25 cellular contexts compared by ENCODE assay signal in the genomic region with DNA sequence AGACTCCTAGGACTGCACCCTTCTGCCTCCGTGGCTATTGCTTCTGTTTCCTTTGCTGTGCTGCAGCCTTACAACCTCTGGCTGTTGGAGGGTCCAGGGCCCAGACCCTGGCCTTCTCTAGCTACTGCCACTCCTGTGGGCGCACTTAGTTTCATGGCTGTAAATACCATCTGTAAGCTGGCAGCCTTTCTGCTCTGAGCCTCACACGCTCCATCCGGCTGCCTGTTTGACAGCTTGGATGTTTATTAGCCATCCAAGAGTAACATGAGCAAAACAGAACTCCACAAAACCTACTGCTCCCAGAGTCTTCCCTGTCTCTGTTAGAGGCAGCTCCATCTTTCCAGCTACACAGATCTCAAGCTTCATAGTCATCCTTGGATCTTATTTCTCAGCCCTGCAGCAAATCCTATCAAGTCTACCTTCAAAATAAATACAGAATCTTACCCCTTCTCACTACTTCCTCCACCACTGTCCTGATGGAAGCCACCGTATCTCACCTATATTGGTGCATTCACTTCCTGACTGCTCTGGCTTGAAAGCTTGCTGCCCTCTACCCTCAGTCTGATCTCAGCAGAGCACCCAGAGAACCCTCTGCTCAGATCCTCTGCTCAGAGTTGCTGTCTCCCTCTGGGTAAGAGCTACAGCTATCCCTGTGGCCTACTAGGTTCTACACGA. TPM values are rescaled to one million over a fixed set of nuclear protein-coding genes. Genes with fewer than 3 reads are reported as not detected.
DNase-seq lines count a peak whose midpoint lies in the region; ATAC-seq, FAIRE-seq and TF ChIP-seq lines count a peak whose summit lies in the region.
"Had no signal": no experiment of that assay in that cellular context is flagged by ENCODE, and none has a peak within 500 bp of the region (broad histone marks: within the 10 kb centered on the region; RNA-seq: fewer than 3 reads in every experiment).

No MANE protein-coding gene starts in this region.

- CTCF ChIA-PET in naive thymus-derived CD4-positive, alpha-beta T cell (lab: Charles Lee): interaction anchor here (0.6 to 0.9 kb wide), 2 partner anchors 63 to 1019 kb away, joined by 4 to 6 read pairs; no protein-coding TSS in a partner anchor

- intact Hi-C loops in naive thymus-derived CD4-positive, alpha-beta T cell (cut with micrococcal nuclease): loop anchor here in 1 of 2 donors (1.0 to 2.0 kb wide), 2 partner anchors 20 to 63 kb away; a partner anchor contains a TSS

- peaks cover 7% of the 10 kb centered on the region for H3K4me1 ChIP-seq in CD4-positive, CD25-positive, alpha-beta regulatory T cell (ENCODE audit: control insufficient read depth, insufficient read depth, low read length, poor library complexity, severe bottlenecking)
- H3K4me1 ChIP-seq in naive thymus-derived CD4-positive, alpha-beta T cell (ENCODE audit: control insufficient read depth in 2 of 2, insufficient read depth in 2 of 2, low read length in 2 of 2): peaks cover 14 to 27% of the 10 kb centered on the region in 2 donors

- no peaks in the 10 kb centered on the region for H3K27me3 Mint-ChIP-seq in T-helper 1 cell treated with Interleukin-12 subunit alpha and Interleukin-12 subunit beta and Interleukin-4 antibody, amounts not matched to agents 30 μg/mL and 1 μg/mL, for 36 hours (ENCODE audit: low read depth)
- no peaks in the 10 kb centered on the region for H3K27me3 Mint-ChIP-seq in CD4-positive, CD25-positive, alpha-beta regulatory T cell
- H3K27me3 Mint-ChIP-seq in T-helper 2 cell treated with Interferon-gamma antibody and Interleukin-4, amounts not matched to agents 5 μg/mL and 100 μg/mL, for 36 hours (ENCODE audit: low read depth): no peaks in the 10 kb centered on the region
- H3K27me3 Mint-ChIP-seq in naive thymus-derived CD4-positive, alpha-beta T cell: no peaks in the 10 kb centered on the region
- H3K27me3 Mint-ChIP-seq: activated B cell treated with CpG ODN at 0.5 μM for 24 hours; natural killer cell treated with Interleukin-12 subunit alpha and Interleukin-12 subunit beta and Interleukin-15 and Interleukin-18, amount 100 ng/mL, for 72 hours had no signal

- peaks cover 17% of the 10 kb centered on the region for H3K36me3 Mint-ChIP-seq in T-helper 1 cell treated with Interleukin-12 subunit alpha and Interleukin-12 subunit beta and Interleukin-4 antibody, amounts not matched to agents 30 μg/mL and 1 μg/mL, for 36 hours (ENCODE audit: low read depth)
- H3K36me3 Mint-ChIP-seq in CD4-positive, CD25-positive, alpha-beta regulatory T cell: peaks cover 25% of the 10 kb centered on the region
- H3K36me3 Mint-ChIP-seq in T-helper 2 cell treated with Interferon-gamma antibody and Interleukin-4, amounts not matched to agents 5 μg/mL and 100 μg/mL, for 36 hours (ENCODE audit: low read depth): peaks cover 32% of the 10 kb centered on the region
- H3K36me3 Mint-ChIP-seq in naive thymus-derived CD4-positive, alpha-beta T cell: peaks cover 0 to 19% (median 16%) of the 10 kb centered on the region in 5 donors

- no peak for TF ChIP-seq POLR2A in GM12891 (IDR thresholded peaks at IDR 0.05; ENCODE audit: low read depth, low read length)

- H3K4me3 ChIP-seq in CD4-positive, CD25-positive, alpha-beta regulatory T cell (ENCODE audit: low read depth, low read length): no peak overlapping the region
- no peak overlapping the region for H3K4me3 ChIP-seq in naive thymus-derived CD4-positive, alpha-beta T cell (ENCODE audit: low read length)
- H3K4me3 ChIP-seq: breast epithelium, dorsolateral prefrontal cortex, lung had no signal

- DNase-seq in T-helper 1 cell: no peak
- no peak for DNase-seq in CD4-positive, CD25-positive, alpha-beta regulatory T cell
- no peak for DNase-seq in T-helper 2 cell treated with Interferon-gamma antibody and Interleukin-4, amounts not matched to agents 5 μg/mL and 100 μg/mL, for 36 hours (ENCODE audit: low spot score)
- no peak for DNase-seq in naive thymus-derived CD4-positive, alpha-beta T cell
- DNase-seq in NCI-H2029 treated with DMSO at 0.1 percent for 48 hours (lab: John Stamatoyannopoulos, UW): no peak
- no peak for DNase-seq in GM12891 (ENCODE audit: insufficient read length, low spot score)
- DNase-seq: activated B cell treated with CpG ODN at 0.5 μM for 24 hours; activated CD8-positive, alpha-beta memory T cell treated with anti-CD3 and anti-CD28 coated beads, Interleukin-2, amount 50 U/mL, for 4 hours; DMS79 treated with DMSO at 0.1 percent for 48 hours; dorsolateral prefrontal cortex; H9; KBM-7; NCI-H1092; RPMI8226; stimulated activated CD4-positive, alpha-beta T cell treated with anti-CD3 and anti-CD28 coated beads, Interleukin-15, amount 100 ng/mL, for 24 hours had no signal

- H3K27me3 ChIP-seq in CD4-positive, CD25-positive, alpha-beta regulatory T cell (ENCODE audit: control insufficient read depth, insufficient read depth, low read length): no peaks in the 10 kb centered on the region
- no peaks in the 10 kb centered on the region for H3K27me3 ChIP-seq in naive thymus-derived CD4-positive, alpha-beta T cell (ENCODE audit: control insufficient read depth in 2 of 2, insufficient read depth in 2 of 2, low read length in 2 of 2)
- H3K27me3 ChIP-seq: breast epithelium, dorsolateral prefrontal cortex had no signal

- peak; percentile 40 to 44 for ATAC-seq in CD4-positive, CD25-positive, alpha-beta regulatory T cell (ENCODE audit: low read depth in 2 of 2)
- peak; percentile 32 for ATAC-seq in naive thymus-derived CD4-positive, alpha-beta T cell
- no peak for ATAC-seq in activated CD4-positive, CD25-positive, alpha-beta regulatory T cell treated with anti-CD3 and anti-CD28 coated beads, Interleukin-2, amount 50 U/mL, for 24 hours
- ATAC-seq: activated naive CD4-positive, alpha-beta T cell treated with anti-CD3 and anti-CD28 coated beads, Interleukin-2, amount 50 U/mL, for 72 hours; esophagus mucosa; natural killer cell treated with Interleukin-12 subunit alpha and Interleukin-12 subunit beta and Interleukin-15 and Interleukin-18, amount 100 ng/mL, for 72 hours had no signal

- POLR2A ChIA-PET in naive thymus-derived CD4-positive, alpha-beta T cell (lab: Charles Lee): interaction anchor here (1.4 kb wide), 1 partner anchor 17 kb away, joined by 3 read pairs; no protein-coding TSS in a partner anchor

- no peaks in the 10 kb centered on the region for H3K9me3 Mint-ChIP-seq in T-helper 1 cell treated with Interleukin-12 subunit alpha and Interleukin-12 subunit beta and Interleukin-4 antibody, amounts not matched to agents 30 μg/mL and 1 μg/mL, for 36 hours
- H3K9me3 Mint-ChIP-seq in CD4-positive, CD25-positive, alpha-beta regulatory T cell: no peaks in the 10 kb centered on the region
- H3K9me3 Mint-ChIP-seq in T-helper 2 cell treated with Interferon-gamma antibody and Interleukin-4, amounts not matched to agents 5 μg/mL and 100 μg/mL, for 36 hours: no peaks in the 10 kb centered on the region
- no peaks in the 10 kb centered on the region for H3K9me3 Mint-ChIP-seq in naive thymus-derived CD4-positive, alpha-beta T cell
- H3K9me3 Mint-ChIP-seq: activated B cell treated with CpG ODN at 0.5 μM for 24 hours; activated naive CD4-positive, alpha-beta T cell treated with anti-CD3 and anti-CD28 coated beads, Interleukin-2, amount 50 U/mL, for 72 hours; H9; natural killer cell treated with Interleukin-12 subunit alpha and Interleukin-12 subunit beta and Interleukin-15 and Interleukin-18, amount 100 ng/mL, for 72 hours had no signal

- H3K4me1 Mint-ChIP-seq in T-helper 1 cell treated with Interleukin-12 subunit alpha and Interleukin-12 subunit beta and Interleukin-4 antibody, amounts not matched to agents 30 μg/mL and 1 μg/mL, for 36 hours (ENCODE audit: low read depth): peaks cover 20% of the 10 kb centered on the region
- H3K4me1 Mint-ChIP-seq in CD4-positive, CD25-positive, alpha-beta regulatory T cell: peaks cover 0 to 24% (median 18%) of the 10 kb centered on the region in 4 donors
- H3K4me1 Mint-ChIP-seq in T-helper 2 cell treated with Interferon-gamma antibody and Interleukin-4, amounts not matched to agents 5 μg/mL and 100 μg/mL, for 36 hours (ENCODE audit: low read depth): peaks cover 32% of the 10 kb centered on the region
- peaks cover 22 to 46% (median 33%) of the 10 kb centered on the region in 7 donors for H3K4me1 Mint-ChIP-seq in naive thymus-derived CD4-positive, alpha-beta T cell

- H3K9me3 ChIP-seq in CD4-positive, CD25-positive, alpha-beta regulatory T cell (ENCODE audit: control insufficient read depth in 2 of 2, low read length in 2 of 2): no peaks in the 10 kb centered on the region
- no peaks in the 10 kb centered on the region for H3K9me3 ChIP-seq in naive thymus-derived CD4-positive, alpha-beta T cell (ENCODE audit: control insufficient read depth in 2 of 3, low read length in 3 of 3)
- H3K9me3 ChIP-seq: breast epithelium had no signal

- peaks cover 19% of the 10 kb centered on the region for H3K36me3 ChIP-seq in CD4-positive, CD25-positive, alpha-beta regulatory T cell (ENCODE audit: control insufficient read depth, insufficient read depth, low read length)
- H3K36me3 ChIP-seq in naive thymus-derived CD4-positive, alpha-beta T cell (ENCODE audit: control insufficient read depth in 2 of 3, insufficient read depth in 3 of 3, low read length in 3 of 3): peaks cover 0 to 15% (median 0%) of the 10 kb centered on the region in 3 experiments
- H3K36me3 ChIP-seq: breast epithelium had no signal

- no peak overlapping the region for H3K4me3 Mint-ChIP-seq in T-helper 1 cell treated with Interleukin-12 subunit alpha and Interleukin-12 subunit beta and Interleukin-4 antibody, amounts not matched to agents 30 μg/mL and 1 μg/mL, for 36 hours
- H3K4me3 Mint-ChIP-seq in CD4-positive, CD25-positive, alpha-beta regulatory T cell: peak overlapping the region in 1 of 4 donors; percentile 4
- H3K4me3 Mint-ChIP-seq in T-helper 2 cell treated with Interferon-gamma antibody and Interleukin-4, amounts not matched to agents 5 μg/mL and 100 μg/mL, for 36 hours: peak overlapping the region; percentile 33
- peak overlapping the region in 9 of 10 donors; percentile 42 to 81 (median 70) for H3K4me3 Mint-ChIP-seq in naive thymus-derived CD4-positive, alpha-beta T cell
- H3K4me3 Mint-ChIP-seq: activated B cell treated with CpG ODN at 0.5 μM for 24 hours; H9; natural killer cell treated with Interleukin-12 subunit alpha and Interleukin-12 subunit beta and Interleukin-15 and Interleukin-18, amount 100 ng/mL, for 72 hours had no signal

- H3K27ac ChIP-seq in CD4-positive, CD25-positive, alpha-beta regulatory T cell (ENCODE audit: insufficient read depth, low read length, poor library complexity, severe bottlenecking): no peak overlapping the region
- H3K27ac ChIP-seq in naive thymus-derived CD4-positive, alpha-beta T cell (ENCODE audit: low read depth, low read length): peak overlapping the region; percentile 28
- H3K27ac ChIP-seq: breast epithelium, HL-60 had no signal

- peak overlapping the region; percentile 34 for H3K27ac Mint-ChIP-seq in T-helper 1 cell treated with Interleukin-12 subunit alpha and Interleukin-12 subunit beta and Interleukin-4 antibody, amounts not matched to agents 30 μg/mL and 1 μg/mL, for 36 hours
- H3K27ac Mint-ChIP-seq in CD4-positive, CD25-positive, alpha-beta regulatory T cell: peak overlapping the region; percentile 16 to 57 (median 24)
- peak overlapping the region; percentile 19 for H3K27ac Mint-ChIP-seq in T-helper 2 cell treated with Interferon-gamma antibody and Interleukin-4, amounts not matched to agents 5 μg/mL and 100 μg/mL, for 36 hours
- peak overlapping the region; percentile 0 to 96 (median 81) for H3K27ac Mint-ChIP-seq in naive thymus-derived CD4-positive, alpha-beta T cell
- H3K27ac Mint-ChIP-seq: activated B cell treated with CpG ODN at 0.5 μM for 24 hours; H9; natural killer cell treated with Interleukin-12 subunit alpha and Interleukin-12 subunit beta and Interleukin-15 and Interleukin-18, amount 100 ng/mL, for 72 hours had no signal

- FAIRE-seq in GM12891 (lab: Jason Lieb, UNC): no peak
- FAIRE-seq: A204.1, urothelium cell line had no signal

RNA-seq across cellular contexts. Expression of a gene that starts 19.1 kb away (rescaled TPM):
- 4.5 TPM for total RNA-seq in CD4-positive, CD25-positive, alpha-beta regulatory T cell
- 1 to 10 TPM; 2.7 to 4.5 (median 3.5) TPM for polyA plus RNA-seq in CD4-positive, CD25-positive, alpha-beta regulatory T cell
- 1 to 10 TPM; 2.5 to 5.8 (median 3.9) TPM for total RNA-seq in naive thymus-derived CD4-positive, alpha-beta T cell
- 1 to 10 TPM; 7.0 to 8.0 TPM for polyA plus RNA-seq in naive thymus-derived CD4-positive, alpha-beta T cell
- 4.7 TPM for polyA plus RNA-seq in GM12891 (2012; ENCODE audit: low read depth, missing spikeins)

RNA-seq across cellular contexts. Expression of a gene that starts 30.3 kb away (rescaled TPM):
- total RNA-seq in CD4-positive, CD25-positive, alpha-beta regulatory T cell: 12.1 TPM
- 1 to 10 TPM; 1.1 to 1.6 (median 1.4) TPM for polyA plus RNA-seq in CD4-positive, CD25-positive, alpha-beta regulatory T cell
- total RNA-seq in naive thymus-derived CD4-positive, alpha-beta T cell: 10 to 100 TPM in 3 of 5 experiments, 1 to 10 TPM in 2; 9.0 to 18.5 (median 10.0) TPM
- 1 to 10 TPM; 1.0 to 3.3 TPM for polyA plus RNA-seq in naive thymus-derived CD4-positive, alpha-beta T cell
- polyA plus RNA-seq in GM12891 (2012; ENCODE audit: low read depth, missing spikeins): 7.1 TPM

Comparison
In these comparisons a context has a peak if more than half of its experiments do, and no peak if none do; other contexts are left out.
1. H3K27ac Mint-ChIP-seq: peak in every context shown above with its lines; median percentile 81 in naive thymus-derived CD4-positive, alpha-beta T cell; 34 in T-helper 1 cell treated with Interleukin-12 subunit alpha and Interleukin-12 subunit beta and Interleukin-4 antibody, amounts not matched to agents 30 μg/mL and 1 μg/mL, for 36 hours; 24 in CD4-positive, CD25-positive, alpha-beta regulatory T cell; 19 in T-helper 2 cell treated with Interferon-gamma antibody and Interleukin-4, amounts not matched to agents 5 μg/mL and 100 μg/mL, for 36 hours.
2. ATAC-seq: peak in CD4-positive, CD25-positive, alpha-beta regulatory T cell (2 of 2) and naive thymus-derived CD4-positive, alpha-beta T cell (single experiment); none in activated CD4-positive, CD25-positive, alpha-beta regulatory T cell treated with anti-CD3 and anti-CD28 coated beads, Interleukin-2, amount 50 U/mL, for 24 hours (0 of 2).